10 cellular contexts compared by ENCODE assay signal in the genomic region with DNA sequence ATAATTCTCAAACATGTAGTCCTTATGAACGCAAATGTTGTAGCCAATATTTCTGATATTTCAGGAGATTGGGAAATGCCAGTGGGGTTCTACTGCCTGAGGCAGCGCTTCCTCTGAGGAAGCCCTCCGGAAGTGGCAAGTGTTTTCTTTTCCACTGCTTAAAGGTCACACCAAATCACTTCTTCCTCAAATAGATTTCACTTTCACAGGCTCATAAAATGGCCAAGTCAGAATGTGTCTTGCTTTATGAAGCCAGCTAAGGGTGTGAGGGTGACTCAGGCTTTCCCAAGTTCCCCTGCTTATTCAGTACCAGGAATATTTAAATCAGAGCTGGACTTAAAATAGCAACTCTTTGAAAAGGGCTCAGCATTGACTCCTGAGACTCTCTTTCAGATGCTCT.
DNase-seq lines count a peak whose midpoint lies in the region; ATAC-seq, FAIRE-seq and TF ChIP-seq lines count a peak whose summit lies in the region.
"Had no signal": no experiment of that assay in that cellular context is flagged by ENCODE, and none has a peak within 500 bp of the region (broad histone marks: within the 10 kb centered on the region; RNA-seq: fewer than 3 reads in every experiment).

No MANE protein-coding gene starts in this region.

- H3K36me3 ChIP-seq in mammary epithelial cell (ENCODE audit: insufficient read depth, low read length) (no peaks in the 10 kb centered on the region), small intestine (ENCODE audit: control insufficient read depth in 2 of 2, insufficient read depth in 2 of 2, low read length in 2 of 2) (no peaks in the 10 kb centered on the region)

- H3K79me2 ChIP-seq in mammary epithelial cell (ENCODE audit: insufficient read depth, low read length): no peaks in the 10 kb centered on the region
- H3K79me2 ChIP-seq: parathyroid adenoma had no signal

- WGBS in mammary epithelial cell (ENCODE audit: low coverage, missing lambda C conversion rate): 94% methylated on average over 3 of the region's 3 CpGs
- WGBS in small intestine, 3 donors: 44 to 55% (median 44%) methylated on average over 3 of the region's 3 CpGs

- H3K9me3 ChIP-seq in mammary epithelial cell (replicated peaks; ENCODE audit: insufficient read depth, low read length) (no peaks in the 10 kb centered on the region), small intestine (ENCODE audit: control insufficient read depth, low read depth) (no peaks in the 10 kb centered on the region)

- BruUV-seq in mammary epithelial cell (replicated peaks; lab: Mats Ljungman, UMichigan): no TSS peak

- no peak for TF ChIP-seq CTCF in GM12865 (IDR thresholded peaks at IDR 0.05; ENCODE audit: insufficient read depth, low read depth, low read length, missing control alignments)
- TF ChIP-seq CTCF in mammary epithelial cell (conservative IDR thresholded peaks at IDR 0.05 in 1 of 2, IDR thresholded peaks at IDR 0.05 in 1 of 2; ENCODE audit: extremely low read depth in 1 of 2, insufficient read depth in 1 of 2, low read depth in 1 of 2, low read length in 2 of 2): no peak

- intact Hi-C loops in mammary epithelial cell (cut with micrococcal nuclease): no loop called here

- no peak overlapping the region for H3K4me2 ChIP-seq in mammary epithelial cell (ENCODE audit: insufficient read depth, low read depth, low read length)

- CTCF ChIA-PET in mammary epithelial cell (lab: Charles Lee; ENCODE audit: low non-redundant PET): no interaction called here

- dilution Hi-C loops in mammary epithelial cell (cut with HindIII; ENCODE audit: low sequenced_read_pairs): no loop called here

- H3K4me1 ChIP-seq in mammary epithelial cell (ENCODE audit: insufficient read depth, low read length): peaks cover 49% of the 10 kb centered on the region
- no peaks in the 10 kb centered on the region for H3K4me1 ChIP-seq in small intestine (ENCODE audit: control insufficient read depth in 2 of 2, insufficient read depth in 1 of 2, low read depth in 1 of 2, low read length in 1 of 2)
- H3K4me1 ChIP-seq: parathyroid adenoma had no signal

- no peak overlapping the region for H2AFZ ChIP-seq in mammary epithelial cell (ENCODE audit: low read depth, low read length)
- H2AFZ ChIP-seq: parathyroid adenoma had no signal

- DNase-seq in GM12865 (ENCODE audit: low read depth) (peak; percentile 12), KBM-7 (peak; percentile 57), mammary epithelial cell (peak; percentile 64), small intestine (peak; percentile 67), HPDE6-E6E7 (ENCODE audit: extremely low spot score) (no peak)

- no peaks in the 10 kb centered on the region for H4K20me1 ChIP-seq in mammary epithelial cell (ENCODE audit: insufficient read depth, low read length)

- H3K4me3 ChIP-seq in GM12865 (ENCODE audit: low read depth, low read length): no peak overlapping the region
- no peak overlapping the region for H3K4me3 ChIP-seq in mammary epithelial cell (replicated peaks in 1 of 3; ENCODE audit: insufficient read depth in 1 of 3, low read depth in 2 of 3, low read length in 3 of 3)
- H3K4me3 ChIP-seq in small intestine (ENCODE audit: low read depth in 1 of 2, low read length in 2 of 2): no peak overlapping the region

- H3K27ac ChIP-seq in mammary epithelial cell (ENCODE audit: insufficient read depth, low read depth, low read length) (no peak overlapping the region), small intestine (ENCODE audit: low read depth in 1 of 2, low read length in 1 of 2) (no peak overlapping the region)
- H3K27ac ChIP-seq: parathyroid adenoma, VCaP had no signal

- H3K27me3 ChIP-seq in mammary epithelial cell (ENCODE audit: insufficient read depth, low read length): no peaks in the 10 kb centered on the region
- H3K27me3 ChIP-seq in small intestine (ENCODE audit: control insufficient read depth in 2 of 2, insufficient read depth in 2 of 2, low read length in 2 of 2): no peaks in the 10 kb centered on the region

- in situ Hi-C loops in KBM-7 (cut with MboI; ENCODE audit: low pct_unique_long_range_greater_than_20kb, low sequenced_read_pairs): no loop called here
- in situ Hi-C loops in mammary epithelial cell (cut with MboI; ENCODE audit: low sequenced_read_pairs in 2 of 2): no loop called here

- FAIRE-seq in small intestine (lab: Jason Lieb, UNC): no peak
- FAIRE-seq: endometrium had no signal

- ATAC-seq in GM21529 (IDR thresholded peaks at IDR 0.05; ENCODE audit: unreplicated experiment): no peak
- ATAC-seq in HG02798 (IDR thresholded peaks at IDR 0.05; ENCODE audit: poor library complexity, unreplicated experiment): no peak

- H3K9ac ChIP-seq in mammary epithelial cell (ENCODE audit: insufficient read depth, low read length): no peak overlapping the region
- H3K9ac ChIP-seq: parathyroid adenoma had no signal
